Comparison of ENCODE assay signal across 8 cellular contexts in genomic region chr6:30325873-30326445, GRCh38. TPM values are rescaled to one million over a fixed set of nuclear protein-coding genes. Genes with fewer than 3 reads are reported as not detected.
DNase-seq lines count a peak whose midpoint lies in the region; ATAC-seq and TF ChIP-seq lines count a peak whose summit lies in the region.

No MANE protein-coding gene starts in this region.

- peak; percentile 85 for ATAC-seq in left lung

- H3K9me3 ChIP-seq in HAP-1 (no peaks in the 10 kb centered on the region), MG63 (no peaks in the 10 kb centered on the region), SU-DHL-6 (ENCODE audit: insufficient read depth, low read length) (no peaks in the 10 kb centered on the region), left lung (no peaks in the 10 kb centered on the region)

- peaks cover 63% of the 10 kb centered on the region for H3K79me2 ChIP-seq in SU-DHL-6 (ENCODE audit: insufficient read depth, low read length)

- in situ Hi-C loops in HAP-1 (cut with MboI; ENCODE audit: low sequenced_read_pairs): no loop called here

- DNase-seq in EL: peak; percentile 61
- DNase-seq in HAP-1 (ENCODE audit: low spot score in 2 of 2): peak in 1 of 2 experiments; percentile 74
- DNase-seq in MG63: no peak
- peak; percentile 41 for DNase-seq in brain pericyte (ENCODE audit: low read depth, low spot score)
- peak; percentile 53 to 82 for DNase-seq in left lung
- DNase-seq in stimulated activated CD4-positive, alpha-beta T cell treated with anti-CD3 and anti-CD28 coated beads, Interleukin-4, amount 100 ng/mL, for 24 hours: peak; percentile 80
- no peak for DNase-seq in SW 1271 (lab: John Stamatoyannopoulos, UW)

- TF ChIP-seq CTCF in SU-DHL-6 (IDR thresholded peaks at IDR 0.05; ENCODE audit: insufficient read depth, low read length, poor library complexity, severe bottlenecking): no peak
- TF ChIP-seq CTCF in left lung (IDR thresholded peaks at IDR 0.05): no peak

- peak overlapping the region; percentile 65 for H2AFZ ChIP-seq in SU-DHL-6 (ENCODE audit: low read depth, low read length, severe bottlenecking)

- intact Hi-C loops in left lung (cut with DNase I): no loop called here

- H3F3A ChIP-seq in SU-DHL-6 (ENCODE audit: insufficient read depth): peaks cover 8% of the 10 kb centered on the region

- H3K27ac ChIP-seq in SU-DHL-6 (ENCODE audit: low read depth, low read length): peak overlapping the region; percentile 74
- peak overlapping the region; percentile 94 to 99 for H3K27ac ChIP-seq in left lung

- H3K4me3 ChIP-seq in HAP-1 (peak overlapping the region; percentile 94), MG63 (peak overlapping the region; percentile 88), SU-DHL-6 (ENCODE audit: insufficient read depth, low read length, poor library complexity, severe bottlenecking) (peak overlapping the region; percentile 62), left lung (peak overlapping the region; percentile 80 to 96)

- H4K20me1 ChIP-seq in SU-DHL-6 (ENCODE audit: low read depth, low read length): peaks cover 37% of the 10 kb centered on the region

- H3K9ac ChIP-seq in SU-DHL-6 (ENCODE audit: low read length): peak overlapping the region; percentile 83

- H3K4me1 ChIP-seq in HAP-1: peaks cover 26% of the 10 kb centered on the region
- H3K4me1 ChIP-seq in left lung: peaks cover 17 to 65% of the 10 kb centered on the region in 2 donors

- no peaks in the 10 kb centered on the region for H3K9me2 ChIP-seq in SU-DHL-6 (replicated peaks; ENCODE audit: insufficient read depth, low read length)

- no peaks in the 10 kb centered on the region for H3K27me3 ChIP-seq in HAP-1 (ENCODE audit: low read depth)
- H3K27me3 ChIP-seq in MG63: no peaks in the 10 kb centered on the region
- no peaks in the 10 kb centered on the region for H3K27me3 ChIP-seq in SU-DHL-6 (ENCODE audit: low read length)
- no peaks in the 10 kb centered on the region for H3K27me3 ChIP-seq in left lung

- H3K36me3 ChIP-seq in HAP-1 (replicated peaks) (peaks cover 10% of the 10 kb centered on the region), MG63 (peaks cover 5% of the 10 kb centered on the region; the same call in 1 of the 2 replicates), SU-DHL-6 (ENCODE audit: low read length) (no peaks in the 10 kb centered on the region), left lung (peaks cover 0 to 19% of the 10 kb centered on the region in 2 donors)

- H3K4me2 ChIP-seq in SU-DHL-6 (ENCODE audit: low read depth, low read length, poor library complexity, severe bottlenecking): peak overlapping the region; percentile 73

RNA-seq across cellular contexts. Expression of gene TRIM39, which starts 0.8 kb away (rescaled TPM):
- total RNA-seq in MG63 (2014; rRNA removed; shearing (Covaris generic); ENCODE audit: low replicate concordance): 7.6 and 9.3 TPM in 2 replicates
- 10 to 100 TPM; 10.2 to 11.5 TPM for total RNA-seq in left lung

RNA-seq across cellular contexts. Expression of gene RPP21, which starts 19.0 kb away (rescaled TPM):
- total RNA-seq in MG63 (2014; rRNA removed; shearing (Covaris generic); ENCODE audit: low replicate concordance): 41.8 and 52.0 TPM in 2 replicates
- total RNA-seq in left lung: 10 to 100 TPM; 29.7 to 37.0 TPM

Comparison
In these comparisons a context has a peak if more than half of its experiments do, and no peak if none do; other contexts are left out.
1. DNase-seq: peak in EL (single experiment), brain pericyte (single experiment), left lung (2 of 2) and stimulated activated CD4-positive, alpha-beta T cell treated with anti-CD3 and anti-CD28 coated beads, Interleukin-4, amount 100 ng/mL, for 24 hours (single experiment); none in MG63 (single experiment) and SW 1271 (0 of 2).
2. Peak in every context shown above with its lines, with median percentiles within 50 percentile points of each other: H3K4me3 ChIP-seq.